1 cellular context compared by ENCODE assay signal in the genomic region with DNA sequence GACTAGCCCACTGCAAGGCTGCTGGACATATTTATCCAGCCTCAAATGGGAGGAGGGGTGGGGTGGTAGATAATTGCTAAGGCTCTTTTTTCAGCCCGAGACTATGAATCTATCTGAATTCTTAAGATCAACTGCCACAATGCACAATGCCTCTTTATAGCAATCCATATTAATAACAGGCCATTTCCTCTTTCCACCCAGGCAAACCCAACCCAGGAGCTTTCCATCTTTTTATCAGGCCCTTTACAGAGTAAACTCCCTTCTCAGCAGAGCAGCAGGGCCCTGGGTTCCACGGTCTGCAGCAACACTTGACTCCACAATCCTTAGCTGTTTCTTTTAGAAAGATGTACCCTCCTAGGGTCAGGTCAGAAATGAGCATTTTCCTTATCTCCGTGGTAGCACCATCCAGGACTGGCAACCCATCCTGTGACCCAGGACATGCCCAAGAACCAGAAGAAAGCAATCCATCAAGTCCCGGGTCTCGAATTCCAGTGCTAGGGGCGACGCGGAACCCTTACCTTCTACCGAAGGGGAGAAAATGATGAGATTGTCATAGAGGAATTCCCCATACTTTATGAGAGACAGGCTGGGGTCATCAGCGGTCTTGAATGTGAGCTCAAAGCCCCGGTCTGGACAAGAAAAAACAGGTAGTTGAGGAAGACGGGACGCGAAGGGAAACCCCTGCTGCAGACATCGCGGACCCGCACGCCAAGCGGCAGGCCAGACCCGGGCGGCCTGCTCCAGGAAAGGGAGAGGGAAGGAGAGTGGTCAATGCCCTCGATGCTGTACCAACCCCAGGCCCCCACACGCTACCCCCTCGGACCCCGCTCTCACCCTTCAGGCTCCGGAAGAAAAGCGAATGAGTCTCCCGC.
TF ChIP-seq lines count a peak whose summit lies in the region.

No MANE protein-coding gene starts in this region.

TF ChIP-seq in WTC11, 78 proteins besides CTCF, POLR2A, EP300 and RAD21 (continued from another document):
- TF ChIP-seq, protein P1, sequence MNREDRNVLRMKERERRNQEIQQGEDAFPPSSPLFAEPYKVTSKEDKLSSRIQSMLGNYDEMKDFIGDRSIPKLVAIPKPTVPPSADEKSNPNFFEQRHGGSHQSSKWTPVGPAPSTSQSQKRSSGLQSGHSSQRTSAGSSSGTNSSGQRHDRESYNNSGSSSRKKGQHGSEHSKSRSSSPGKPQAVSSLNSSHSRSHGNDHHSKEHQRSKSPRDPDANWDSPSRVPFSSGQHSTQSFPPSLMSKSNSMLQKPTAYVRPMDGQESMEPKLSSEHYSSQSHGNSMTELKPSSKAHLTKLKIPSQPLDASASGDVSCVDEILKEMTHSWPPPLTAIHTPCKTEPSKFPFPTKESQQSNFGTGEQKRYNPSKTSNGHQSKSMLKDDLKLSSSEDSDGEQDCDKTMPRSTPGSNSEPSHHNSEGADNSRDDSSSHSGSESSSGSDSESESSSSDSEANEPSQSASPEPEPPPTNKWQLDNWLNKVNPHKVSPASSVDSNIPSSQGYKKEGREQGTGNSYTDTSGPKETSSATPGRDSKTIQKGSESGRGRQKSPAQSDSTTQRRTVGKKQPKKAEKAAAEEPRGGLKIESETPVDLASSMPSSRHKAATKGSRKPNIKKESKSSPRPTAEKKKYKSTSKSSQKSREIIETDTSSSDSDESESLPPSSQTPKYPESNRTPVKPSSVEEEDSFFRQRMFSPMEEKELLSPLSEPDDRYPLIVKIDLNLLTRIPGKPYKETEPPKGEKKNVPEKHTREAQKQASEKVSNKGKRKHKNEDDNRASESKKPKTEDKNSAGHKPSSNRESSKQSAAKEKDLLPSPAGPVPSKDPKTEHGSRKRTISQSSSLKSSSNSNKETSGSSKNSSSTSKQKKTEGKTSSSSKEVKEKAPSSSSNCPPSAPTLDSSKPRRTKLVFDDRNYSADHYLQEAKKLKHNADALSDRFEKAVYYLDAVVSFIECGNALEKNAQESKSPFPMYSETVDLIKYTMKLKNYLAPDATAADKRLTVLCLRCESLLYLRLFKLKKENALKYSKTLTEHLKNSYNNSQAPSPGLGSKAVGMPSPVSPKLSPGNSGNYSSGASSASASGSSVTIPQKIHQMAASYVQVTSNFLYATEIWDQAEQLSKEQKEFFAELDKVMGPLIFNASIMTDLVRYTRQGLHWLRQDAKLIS (CRISPR knock-in tag; IDR thresholded peaks at IDR 0.05; ENCODE audit: borderline replicate concordance): no peak
- no peak for TF ChIP-seq NFATC4 (CRISPR knock-in tag; IDR thresholded peaks at IDR 0.05)
- TF ChIP-seq CBFB (CRISPR knock-in tag; IDR thresholded peaks at IDR 0.05; ENCODE audit: low read depth): no peak
